35 cellular contexts compared by ENCODE assay signal in genomic region chr9:90538566-90538965, GRCh38.
"Had no signal": no experiment of that assay in that cellular context is flagged by ENCODE, and none has a peak within 500 bp of the region (broad histone marks: within the 10 kb centered on the region; RNA-seq: fewer than 3 reads in every experiment).

No MANE protein-coding gene starts in this region.

- ATAC-seq: activated naive CD4-positive, alpha-beta T cell treated with anti-CD3 and anti-CD28 coated beads, Interleukin-2, amount 50 U/mL, for 72 hours; activated naive CD8-positive, alpha-beta T cell treated with anti-CD3 and anti-CD28 coated beads, Interleukin-2, amount 50 U/mL, for 24 hours; activated T-cell treated with anti-CD3 and anti-CD28 coated beads, Interleukin-2, amount 50 U/mL, for 4 hours; activated T-cell treated with anti-CD3 and anti-CD28 coated beads, Interleukin-2, amount 50 U/mL, for 72 hours; activated T-helper 17 cell treated with anti-CD3 and anti-CD28 coated beads, Interleukin-2, amount 50 U/mL, for 72 hours; body of pancreas had no signal

- H3K4me3 ChIP-seq: adrenal gland, ascending aorta, body of pancreas, breast epithelium, cardiac muscle cell had no signal

- H3K4me3 Mint-ChIP-seq: activated naive CD4-positive, alpha-beta T cell treated with anti-CD3 and anti-CD28 coated beads for 36 hours; activated naive CD4-positive, alpha-beta T cell treated with anti-CD3 and anti-CD28 coated beads, Interleukin-2, amount 10 ng/mL, durations not matched to agents 7 days and 5 days; activated naive CD4-positive, alpha-beta T cell treated with anti-CD3 and anti-CD28 coated beads, Interleukin-2, amount 50 U/mL, for 24 hours; activated naive CD8-positive, alpha-beta T cell; activated naive CD8-positive, alpha-beta T cell treated with anti-CD3 and anti-CD28 coated beads for 36 hours; activated naive CD8-positive, alpha-beta T cell treated with anti-CD3 and anti-CD28 coated beads, Interleukin-2, amount 10 ng/mL, durations not matched to agents 7 days and 5 days; activated naive CD8-positive, alpha-beta T cell treated with anti-CD3 and anti-CD28 coated beads, Interleukin-2, amount 50 U/mL, for 24 hours; activated T-cell treated with anti-CD3 and anti-CD28 coated beads, Interleukin-2, amount 50 U/mL, for 24 hours; activated T-cell treated with anti-CD3 and anti-CD28 coated beads, Interleukin-2, amount 50 U/mL, for 4 hours; activated T-cell treated with anti-CD3 and anti-CD28 coated beads, Interleukin-2, amount 50 U/mL, for 72 hours; activated T-helper 1 cell treated with anti-CD3 and anti-CD28 coated beads, Interleukin-12 subunit alpha, Interleukin-12 subunit beta, Interleukin-2, Interleukin-4 antibody, amounts not matched to agents 30 ng/mL and 10 ng/mL and 1 ng/mL, durations not matched to agents 14 hours and 24 hours and 36 hours; activated T-helper 17 cell treated with anti-CD3 and anti-CD28 coated beads, Interleukin-2, amount 50 U/mL, for 72 hours; brain; central memory CD8-positive, alpha-beta T cell had no signal

- H3K36me3 ChIP-seq: adrenal gland, ascending aorta, breast epithelium, cardiac muscle cell had no signal

- H3K27me3 ChIP-seq: ascending aorta, body of pancreas, breast epithelium, cardiac muscle cell had no signal

- H3K4me1 Mint-ChIP-seq: activated naive CD4-positive, alpha-beta T cell treated with anti-CD3 and anti-CD28 coated beads, Interleukin-2, amount 10 ng/mL, durations not matched to agents 7 days and 5 days; activated naive CD4-positive, alpha-beta T cell treated with anti-CD3 and anti-CD28 coated beads, Interleukin-2, amount 50 U/mL, for 24 hours; activated naive CD8-positive, alpha-beta T cell treated with anti-CD3 and anti-CD28 coated beads for 36 hours; activated naive CD8-positive, alpha-beta T cell treated with anti-CD3 and anti-CD28 coated beads, Interleukin-2, amount 10 ng/mL, durations not matched to agents 7 days and 5 days; activated naive CD8-positive, alpha-beta T cell treated with anti-CD3 and anti-CD28 coated beads, Interleukin-2, amount 50 U/mL, for 24 hours; activated T-helper 17 cell treated with anti-CD3 and anti-CD28 coated beads, Interleukin-2, amount 50 U/mL, for 72 hours; brain; central memory CD8-positive, alpha-beta T cell had no signal

- H3K27ac ChIP-seq: adrenal gland, ascending aorta, body of pancreas, breast epithelium, cardiac muscle cell had no signal

- H3K27ac Mint-ChIP-seq: activated naive CD4-positive, alpha-beta T cell treated with anti-CD3 and anti-CD28 coated beads for 36 hours; activated naive CD4-positive, alpha-beta T cell treated with anti-CD3 and anti-CD28 coated beads, Interleukin-2, amount 10 ng/mL, durations not matched to agents 7 days and 5 days; activated naive CD4-positive, alpha-beta T cell treated with anti-CD3 and anti-CD28 coated beads, Interleukin-2, amount 50 U/mL, for 24 hours; activated naive CD4-positive, alpha-beta T cell treated with anti-CD3 and anti-CD28 coated beads, Interleukin-2, amount 50 U/mL, for 72 hours; activated naive CD8-positive, alpha-beta T cell; activated naive CD8-positive, alpha-beta T cell treated with anti-CD3 and anti-CD28 coated beads for 36 hours; activated naive CD8-positive, alpha-beta T cell treated with anti-CD3 and anti-CD28 coated beads, Interleukin-2, amount 10 ng/mL, durations not matched to agents 7 days and 5 days; activated naive CD8-positive, alpha-beta T cell treated with anti-CD3 and anti-CD28 coated beads, Interleukin-2, amount 50 U/mL, for 24 hours; activated T-cell treated with anti-CD3 and anti-CD28 coated beads, Interleukin-2, amount 50 U/mL, for 24 hours; activated T-cell treated with anti-CD3 and anti-CD28 coated beads, Interleukin-2, amount 50 U/mL, for 72 hours; activated T-helper 1 cell treated with anti-CD3 and anti-CD28 coated beads, Interleukin-12 subunit alpha, Interleukin-12 subunit beta, Interleukin-2, Interleukin-4 antibody, amounts not matched to agents 30 ng/mL and 10 ng/mL and 1 ng/mL, durations not matched to agents 14 hours and 24 hours and 36 hours; activated T-helper 17 cell treated with anti-CD3 and anti-CD28 coated beads, Interleukin-2, amount 50 U/mL, for 72 hours; activated T-helper 2 cell treated with anti-CD3 and anti-CD28 coated beads, Interferon-gamma antibody, Interleukin-2, Interleukin-4, amounts not matched to agents 10 μg/mL and 5 μg/mL and 100 μg/mL, durations not matched to agents 14 hours and 24 hours and 36 hours; brain had no signal

- H3K4me1 ChIP-seq: adrenal gland, ascending aorta, body of pancreas, breast epithelium had no signal

- H3K36me3 Mint-ChIP-seq: activated naive CD4-positive, alpha-beta T cell treated with anti-CD3 and anti-CD28 coated beads, Interleukin-2, amount 10 ng/mL, durations not matched to agents 7 days and 5 days; activated naive CD4-positive, alpha-beta T cell treated with anti-CD3 and anti-CD28 coated beads, Interleukin-2, amount 50 U/mL, for 24 hours; activated naive CD4-positive, alpha-beta T cell treated with anti-CD3 and anti-CD28 coated beads, Interleukin-2, amount 50 U/mL, for 72 hours; activated naive CD8-positive, alpha-beta T cell; activated naive CD8-positive, alpha-beta T cell treated with anti-CD3 and anti-CD28 coated beads for 36 hours; activated naive CD8-positive, alpha-beta T cell treated with anti-CD3 and anti-CD28 coated beads, Interleukin-2, amount 10 ng/mL, durations not matched to agents 7 days and 5 days; brain had no signal

- H3K9me3 Mint-ChIP-seq: activated naive CD4-positive, alpha-beta T cell treated with anti-CD3 and anti-CD28 coated beads for 36 hours; activated naive CD4-positive, alpha-beta T cell treated with anti-CD3 and anti-CD28 coated beads, Interleukin-2, amount 10 ng/mL, durations not matched to agents 7 days and 5 days; activated naive CD4-positive, alpha-beta T cell treated with anti-CD3 and anti-CD28 coated beads, Interleukin-2, amount 50 U/mL, for 24 hours; activated naive CD4-positive, alpha-beta T cell treated with anti-CD3 and anti-CD28 coated beads, Interleukin-2, amount 50 U/mL, for 72 hours; activated naive CD8-positive, alpha-beta T cell treated with anti-CD3 and anti-CD28 coated beads for 36 hours; activated naive CD8-positive, alpha-beta T cell treated with anti-CD3 and anti-CD28 coated beads, Interleukin-2, amount 10 ng/mL, durations not matched to agents 7 days and 5 days; activated naive CD8-positive, alpha-beta T cell treated with anti-CD3 and anti-CD28 coated beads, Interleukin-2, amount 50 U/mL, for 24 hours; activated T-cell treated with anti-CD3 and anti-CD28 coated beads, Interleukin-2, amount 50 U/mL, for 24 hours; activated T-cell treated with anti-CD3 and anti-CD28 coated beads, Interleukin-2, amount 50 U/mL, for 4 hours; activated T-cell treated with anti-CD3 and anti-CD28 coated beads, Interleukin-2, amount 50 U/mL, for 72 hours; activated T-helper 1 cell treated with anti-CD3 and anti-CD28 coated beads, Interleukin-12 subunit alpha, Interleukin-12 subunit beta, Interleukin-2, Interleukin-4 antibody, amounts not matched to agents 30 ng/mL and 10 ng/mL and 1 ng/mL, durations not matched to agents 14 hours and 24 hours and 36 hours; activated T-helper 17 cell treated with anti-CD3 and anti-CD28 coated beads, Interleukin-2, amount 50 U/mL, for 72 hours; activated T-helper 2 cell treated with anti-CD3 and anti-CD28 coated beads, Interferon-gamma antibody, Interleukin-2, Interleukin-4, amounts not matched to agents 10 μg/mL and 5 μg/mL and 100 μg/mL, durations not matched to agents 14 hours and 24 hours and 36 hours; central memory CD8-positive, alpha-beta T cell had no signal

- DNase-seq: activated effector memory CD4-positive, alpha-beta T cell treated with anti-CD3 and anti-CD28 coated beads, Interleukin-2, amount 50 U/mL, for 16 hours; activated effector memory CD4-positive, alpha-beta T cell treated with Interleukin-2 at 50 U/mL for 16 hours; activated gamma-delta T cell; activated gamma-delta T cell treated with Interleukin-2 at 50 U/mL for 16 hours; activated naive CD4-positive, alpha-beta T cell; activated naive CD4-positive, alpha-beta T cell treated with anti-CD3 and anti-CD28 coated beads for 36 hours; activated naive CD4-positive, alpha-beta T cell treated with anti-CD3 and anti-CD28 coated beads, Interleukin-2, amount 10 ng/mL, durations not matched to agents 7 days and 5 days; activated naive CD4-positive, alpha-beta T cell treated with anti-CD3 and anti-CD28 coated beads, Interleukin-2, amount 50 U/mL, for 16 hours; activated naive CD4-positive, alpha-beta T cell treated with Interleukin-2 at 50 U/mL for 16 hours; activated naive CD8-positive, alpha-beta T cell treated with anti-CD3 and anti-CD28 coated beads for 36 hours; activated naive CD8-positive, alpha-beta T cell treated with anti-CD3 and anti-CD28 coated beads, Interleukin-2, amount 10 ng/mL, durations not matched to agents 7 days and 5 days; activated naive CD8-positive, alpha-beta T cell treated with anti-CD3 and anti-CD28 coated beads, Interleukin-2, amount 50 U/mL, for 24 hours; activated T-cell treated with anti-CD3 and anti-CD28 coated beads, Interleukin-2, amount 50 U/mL, for 1 hour; activated T-cell treated with anti-CD3 and anti-CD28 coated beads, Interleukin-2, amount 50 U/mL, for 24 hours; activated T-cell treated with anti-CD3 and anti-CD28 coated beads, Interleukin-2, amount 50 U/mL, for 4 hours; activated T-cell treated with anti-CD3 and anti-CD28 coated beads, Interleukin-2, amount 50 U/mL, for 48 hours; activated T-cell treated with anti-CD3 and anti-CD28 coated beads, Interleukin-2, amount 50 U/mL, for 72 hours; adrenal gland; amniotic stem cell; amygdala; anterior cingulate cortex; aorta; body of pancreas; central memory CD4-positive, alpha-beta T cell had no signal
